Comparison of ENCODE assay signal across 1 cellular context in the genomic region with DNA sequence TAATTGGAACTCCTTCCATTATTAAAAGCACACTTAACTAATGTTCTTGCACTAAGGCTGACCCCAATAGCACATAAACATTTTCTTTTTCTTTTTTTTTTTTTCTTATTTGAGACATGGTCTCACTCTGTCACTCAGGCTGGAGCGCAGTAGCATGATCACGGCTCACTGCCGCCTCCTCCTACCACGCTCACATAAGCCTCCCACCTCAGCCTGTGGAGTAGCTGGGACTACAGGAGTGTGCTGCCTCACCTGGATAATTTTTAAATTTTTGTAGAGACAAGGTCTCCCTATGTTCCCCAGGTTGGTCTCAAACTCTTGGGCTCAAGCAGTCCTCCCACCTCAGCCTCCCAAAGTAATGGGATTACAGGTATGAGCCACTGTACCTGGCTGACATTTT.
TF ChIP-seq lines count a peak whose summit lies in the region.

No MANE protein-coding gene starts in this region.

TF ChIP-seq in H1, 55 proteins besides CTCF, POLR2A, EP300 and RAD21:
- TF ChIP-seq KDM5A (IDR thresholded peaks at IDR 0.05; ENCODE audit: low read length) = no peak
- no peak for TF ChIP-seq POLR2AphosphoS5 (IDR thresholded peaks at IDR 0.05; ENCODE audit: low read depth, low read length)
- no peak for TF ChIP-seq CTBP2 (IDR thresholded peaks at IDR 0.05; ENCODE audit: borderline replicate concordance, insufficient read depth, insufficient read length, low read length)
- no peak for TF ChIP-seq SP2 (IDR thresholded peaks at IDR 0.05; ENCODE audit: low read length)
- no peak for TF ChIP-seq TCF12 (IDR thresholded peaks at IDR 0.05; ENCODE audit: low read depth, low read length)
- no peak for TF ChIP-seq ZNF274 (IDR thresholded peaks at IDR 0.05; ENCODE audit: borderline replicate concordance, extremely low read depth, low read length)
- no peak for TF ChIP-seq EZH2 (IDR thresholded peaks at IDR 0.05; ENCODE audit: low read depth, low read length, severe bottlenecking)
- TF ChIP-seq HDAC2 (IDR thresholded peaks at IDR 0.05; ENCODE audit: borderline replicate concordance in 1 of 2, low read depth in 2 of 2, low read length in 2 of 2) = no peak
- TF ChIP-seq CHD2 (IDR thresholded peaks at IDR 0.05; ENCODE audit: low read length) = no peak
- no peak for TF ChIP-seq JUN (IDR thresholded peaks at IDR 0.05; ENCODE audit: low read depth, low read length)
- TF ChIP-seq, protein P1, sequence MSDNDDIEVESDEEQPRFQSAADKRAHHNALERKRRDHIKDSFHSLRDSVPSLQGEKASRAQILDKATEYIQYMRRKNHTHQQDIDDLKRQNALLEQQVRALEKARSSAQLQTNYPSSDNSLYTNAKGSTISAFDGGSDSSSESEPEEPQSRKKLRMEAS (IDR thresholded peaks at IDR 0.05) = no peak
- no peak for TF ChIP-seq TAF1 (IDR thresholded peaks at IDR 0.05; ENCODE audit: low read depth, low read length)
- TF ChIP-seq HDAC6 (IDR thresholded peaks at IDR 0.05; ENCODE audit: low read depth, low read length) = no peak
